Comparison of ENCODE assay signal across 9 cellular contexts in genomic region chr15:62549345-62549970, GRCh38.
DNase-seq lines count a peak whose midpoint lies in the region; ATAC-seq, FAIRE-seq and TF ChIP-seq lines count a peak whose summit lies in the region.
"Had no signal": no experiment of that assay in that cellular context is flagged by ENCODE, and none has a peak within 500 bp of the region (broad histone marks: within the 10 kb centered on the region; RNA-seq: fewer than 3 reads in every experiment).

No MANE protein-coding gene starts in this region.

- no peak for FAIRE-seq in astrocyte (lab: Jason Lieb, UNC)

- H3K27ac ChIP-seq in HL-60 (replicated peaks) (no peak overlapping the region), astrocyte (ENCODE audit: low read depth, low read length) (no peak overlapping the region), lower lobe of right lung (no peak overlapping the region), gastroesophageal sphincter (no peak overlapping the region)
- H3K27ac ChIP-seq: SJSA1 had no signal

- peaks cover 5% of the 10 kb centered on the region for H3K9me3 Mint-ChIP-seq in astrocyte (ENCODE audit: unreplicated experiment)

- no peak overlapping the region for H2AFZ ChIP-seq in astrocyte (ENCODE audit: low read depth, low read length)

- ATAC-seq in lower lobe of right lung = peak in 1 of 2 donors; percentile 49
- no peak for ATAC-seq in HG02981 (IDR thresholded peaks at IDR 0.05; ENCODE audit: unreplicated experiment)
- ATAC-seq in gastroesophageal sphincter = no peak

- WGBS in gastroesophageal sphincter (ENCODE audit: low coverage in 1 of 2), 2 donors = 57 to 77% methylated on average over 3 to 5 of the region's 5 CpGs

- H3K36me3 ChIP-seq in astrocyte (ENCODE audit: insufficient read depth, low read length) (no peaks in the 10 kb centered on the region), lower lobe of right lung (no peaks in the 10 kb centered on the region), gastroesophageal sphincter (no peaks in the 10 kb centered on the region)
- H3K36me3 ChIP-seq: SJSA1 had no signal

- intact Hi-C loops in lower lobe of right lung (cut with DNase I) = no loop called here

- no peak overlapping the region for H3K9ac ChIP-seq in astrocyte (ENCODE audit: low read length)

- no peak overlapping the region for H3K4me2 ChIP-seq in astrocyte (ENCODE audit: low read length)

- no peak overlapping the region for H3K27ac Mint-ChIP-seq in astrocyte (ENCODE audit: unreplicated experiment)

- no peaks in the 10 kb centered on the region for H3K27me3 Mint-ChIP-seq in astrocyte (ENCODE audit: low read depth, unreplicated experiment)

- no peak for TF ChIP-seq POLR2A in gastroesophageal sphincter (IDR thresholded peaks at IDR 0.05)

- H3K27me3 ChIP-seq in HL-60 (ENCODE audit: insufficient read depth, poor library complexity, severe bottlenecking) (no peaks in the 10 kb centered on the region), astrocyte (ENCODE audit: insufficient read depth, low read length) (no peaks in the 10 kb centered on the region), lower lobe of right lung (ENCODE audit: low read depth) (no peaks in the 10 kb centered on the region), gastroesophageal sphincter (no peaks in the 10 kb centered on the region)
- H3K27me3 ChIP-seq: SJSA1 had no signal

- peaks cover 8% of the 10 kb centered on the region for H3K4me1 ChIP-seq in astrocyte (ENCODE audit: insufficient read depth, low read length)
- H3K4me1 ChIP-seq in lower lobe of right lung = peaks cover 19% of the 10 kb centered on the region
- peaks cover 3 to 34% (median 18%) of the 10 kb centered on the region in 3 donors for H3K4me1 ChIP-seq in gastroesophageal sphincter
- H3K4me1 ChIP-seq: SJSA1 had no signal

- H3K9me3 ChIP-seq in astrocyte (ENCODE audit: insufficient read depth, low read depth, low read length) (no peaks in the 10 kb centered on the region), lower lobe of right lung (no peaks in the 10 kb centered on the region), gastroesophageal sphincter (no peaks in the 10 kb centered on the region)

- H3K4me3 Mint-ChIP-seq in astrocyte (ENCODE audit: unreplicated experiment) = no peak overlapping the region

- no peak overlapping the region for H3K4me3 ChIP-seq in HL-60 (replicated peaks; ENCODE audit: insufficient read depth, low read length)
- no peak overlapping the region for H3K4me3 ChIP-seq in astrocyte (ENCODE audit: insufficient read depth, low read depth, low read length)
- no peak overlapping the region for H3K4me3 ChIP-seq in lower lobe of right lung
- no peak overlapping the region for H3K4me3 ChIP-seq in gastroesophageal sphincter
- H3K4me3 ChIP-seq: SJSA1 had no signal

- peak; percentile 60 for TF ChIP-seq CTCF in HL-60 (IDR thresholded peaks at IDR 0.05; ENCODE audit: insufficient read depth, low read length)
- TF ChIP-seq CTCF in astrocyte (IDR thresholded peaks at IDR 0.05; ENCODE audit: insufficient read depth, low read depth, low read length) = peak; percentile 59
- TF ChIP-seq CTCF in lower lobe of right lung (IDR thresholded peaks at IDR 0.05) = peak; percentile 34
- peak in 2 of 4 experiments; percentile 12 to 19 for TF ChIP-seq CTCF in gastroesophageal sphincter (IDR thresholded peaks at IDR 0.05)

- peaks cover 10% of the 10 kb centered on the region for H4K20me1 ChIP-seq in astrocyte (ENCODE audit: insufficient read depth, low read length)

- H3K36me3 Mint-ChIP-seq in astrocyte (ENCODE audit: low read depth, unreplicated experiment) = peaks cover 4% of the 10 kb centered on the region

- DNase-seq in DMS153 (lab: John Stamatoyannopoulos, UW) = peak; percentile 7
- DNase-seq in HL-60 (ENCODE audit: low read depth in 1 of 2, low spot score in 1 of 2) = peak; percentile 4 to 16
- DNase-seq in astrocyte (ENCODE audit: low read depth) = no peak
- no peak for DNase-seq in lower lobe of right lung
- DNase-seq in occipital lobe (lab: John Stamatoyannopoulos, UW) = no peak
- no peak for DNase-seq in medulla oblongata (ENCODE audit: extremely low spot score)

- no peak for TF ChIP-seq EP300 in gastroesophageal sphincter (IDR thresholded peaks at IDR 0.05)

- peaks cover 3% of the 10 kb centered on the region for H3K4me1 Mint-ChIP-seq in astrocyte (ENCODE audit: low read depth, unreplicated experiment)

- H3K79me2 ChIP-seq in astrocyte (ENCODE audit: insufficient read depth, low read length) = no peaks in the 10 kb centered on the region

Comparison
In these comparisons a context has a peak if more than half of its experiments do, and no peak if none do; other contexts are left out.
1. DNase-seq: peak in DMS153 (single experiment) and HL-60 (2 of 2); none in astrocyte (single experiment), lower lobe of right lung (single experiment), occipital lobe (single experiment) and medulla oblongata (single experiment).